ENCODE assay signal across 8 cellular contexts in the genomic region with DNA sequence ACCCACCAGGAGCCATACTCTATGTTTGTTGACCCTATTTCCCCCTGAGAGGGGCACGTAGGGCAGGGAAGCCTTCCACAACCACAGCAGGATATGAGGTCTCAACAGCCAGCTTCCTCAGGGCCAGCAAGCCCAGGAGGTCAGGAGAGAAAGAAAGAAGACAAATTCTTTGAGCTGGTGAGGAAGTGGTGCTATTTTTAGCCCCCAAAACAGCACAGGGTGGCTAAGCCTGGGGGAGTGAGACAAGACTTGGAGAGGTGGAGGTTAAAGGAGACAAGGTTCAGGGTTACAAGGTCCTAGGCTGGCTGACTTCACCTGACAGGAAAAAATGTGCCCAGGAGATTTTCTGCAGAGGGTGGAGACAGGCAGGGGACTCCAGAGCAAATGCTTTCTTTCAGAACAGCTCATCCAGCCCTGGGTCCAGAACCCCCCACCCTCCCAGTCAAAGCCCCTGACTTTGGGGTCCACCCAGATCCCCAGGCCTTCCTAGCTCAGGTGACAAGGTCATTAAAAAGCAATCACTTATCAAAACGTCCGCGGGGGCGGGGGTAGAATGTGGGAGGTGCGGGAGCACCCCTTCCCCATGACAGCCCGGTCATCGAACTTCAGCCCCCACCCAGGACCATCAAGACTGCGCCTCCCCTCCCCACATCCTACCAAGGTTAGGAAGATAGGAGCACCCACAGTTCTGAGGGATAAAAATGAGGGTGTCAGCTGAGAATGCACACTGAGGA. TPM values are rescaled to one million over a fixed set of nuclear protein-coding genes. Genes with fewer than 3 reads are reported as not detected.
DNase-seq lines count a peak whose midpoint lies in the region; ATAC-seq and TF ChIP-seq lines count a peak whose summit lies in the region.

No MANE protein-coding gene starts in this region.

- no peaks in the 10 kb centered on the region for H3K79me2 ChIP-seq in hepatocyte

- WGBS in hepatocyte (ENCODE audit: low lambda C conversion rate, missing lambda C conversion rate) = 23% methylated on average over 8 of the region's 9 CpGs

- TF ChIP-seq CTCF in WI38 (IDR thresholded peaks at IDR 0.05; ENCODE audit: low read depth, low read length) (no peak), hepatocyte (IDR thresholded peaks at IDR 0.05; ENCODE audit: poor library complexity) (no peak), left lung (IDR thresholded peaks at IDR 0.05) (no peak), omental fat pad (IDR thresholded peaks at IDR 0.05) (no peak)

- H3K27me3 ChIP-seq in hepatocyte = no peaks in the 10 kb centered on the region
- peaks cover 0 to 3% of the 10 kb centered on the region in 2 donors for H3K27me3 ChIP-seq in stomach smooth muscle (ENCODE audit: control insufficient read depth in 1 of 2, insufficient read depth in 2 of 2, low read length in 2 of 2)
- peaks cover 0 to 23% of the 10 kb centered on the region in 2 donors for H3K27me3 ChIP-seq in left lung

- peak overlapping the region; percentile 78 for H3K27ac Mint-ChIP-seq in activated CD8-positive, alpha-beta memory T cell treated with anti-CD3 and anti-CD28 coated beads, Interleukin-2, amount 10 ng/mL, durations not matched to agents 7 days and 5 days

- DNase-seq in activated CD8-positive, alpha-beta memory T cell treated with anti-CD3 and anti-CD28 coated beads, Interleukin-2, amount 10 ng/mL, durations not matched to agents 7 days and 5 days = no peak
- DNase-seq in activated CD8-positive, alpha-beta memory T cell treated with anti-CD3 and anti-CD28 coated beads, Interleukin-2, amount 50 U/mL, for 48 hours = no peak
- DNase-seq in hepatocyte (ENCODE audit: low spot score) = no peak
- no peak for DNase-seq in left lung
- DNase-seq in iPS-NIHi7 (ENCODE audit: extremely low spot score) = no peak
- no peak for DNase-seq in omental fat pad (ENCODE audit: low spot score)

- intact Hi-C loops in left lung (cut with DNase I) = no loop called here

- H3K4me3 ChIP-seq in WI38 (ENCODE audit: low read depth, low read length) (peak overlapping the region; percentile 71), hepatocyte (no peak overlapping the region), stomach smooth muscle (ENCODE audit: low read length in 2 of 2) (peak overlapping the region; percentile 48 to 79), left lung (no peak overlapping the region)

- no peaks in the 10 kb centered on the region for H3K27me3 Mint-ChIP-seq in activated CD8-positive, alpha-beta memory T cell treated with anti-CD3 and anti-CD28 coated beads, Interleukin-2, amount 10 ng/mL, durations not matched to agents 7 days and 5 days

- H3K9me3 Mint-ChIP-seq in activated CD8-positive, alpha-beta memory T cell treated with anti-CD3 and anti-CD28 coated beads, Interleukin-2, amount 10 ng/mL, durations not matched to agents 7 days and 5 days (ENCODE audit: low read depth) = no peaks in the 10 kb centered on the region

- H3K4me1 ChIP-seq in hepatocyte (ENCODE audit: insufficient read depth) (peaks cover 8% of the 10 kb centered on the region), stomach smooth muscle (ENCODE audit: control insufficient read depth, insufficient read depth, low read length) (peaks cover 14% of the 10 kb centered on the region), left lung (peaks cover 0 to 24% of the 10 kb centered on the region in 2 donors)

- no peak overlapping the region for H2AFZ ChIP-seq in hepatocyte

- H3K4me1 Mint-ChIP-seq in activated CD8-positive, alpha-beta memory T cell treated with anti-CD3 and anti-CD28 coated beads, Interleukin-2, amount 10 ng/mL, durations not matched to agents 7 days and 5 days = peaks cover 35% of the 10 kb centered on the region

- H3K36me3 Mint-ChIP-seq in activated CD8-positive, alpha-beta memory T cell treated with anti-CD3 and anti-CD28 coated beads, Interleukin-2, amount 10 ng/mL, durations not matched to agents 7 days and 5 days = peaks cover 5% of the 10 kb centered on the region

- no peaks in the 10 kb centered on the region for H3K36me3 ChIP-seq in hepatocyte (replicated peaks; ENCODE audit: insufficient read depth, low read depth)
- H3K36me3 ChIP-seq in stomach smooth muscle (ENCODE audit: control insufficient read depth in 2 of 2, insufficient read depth in 2 of 2, low read length in 2 of 2) = no peaks in the 10 kb centered on the region
- peaks cover 0 to 3% of the 10 kb centered on the region in 2 donors for H3K36me3 ChIP-seq in left lung

- H3K9ac ChIP-seq in stomach smooth muscle (ENCODE audit: low read length in 2 of 2) = peak overlapping the region; percentile 29 to 76

- peak overlapping the region; percentile 92 for H3K4me2 ChIP-seq in hepatocyte

- CTCF ChIA-PET in activated CD8-positive, alpha-beta memory T cell treated with anti-CD3 and anti-CD28 coated beads, Interleukin-2, amount 10 ng/mL, durations not matched to agents 7 days and 5 days (lab: Charles Lee) = interaction anchor here (1.0 to 1.4 kb wide), 2 partner anchors 16 to 28 kb away, joined by 3 read pairs; no protein-coding TSS in a partner anchor

- H4K20me1 ChIP-seq in hepatocyte (ENCODE audit: insufficient read depth, poor library complexity, severe bottlenecking) = no peaks in the 10 kb centered on the region

- no peaks in the 10 kb centered on the region for H3K9me3 ChIP-seq in hepatocyte (ENCODE audit: low read depth)
- no peaks in the 10 kb centered on the region for H3K9me3 ChIP-seq in stomach smooth muscle (ENCODE audit: control insufficient read depth in 2 of 2, low read length in 2 of 2)
- H3K9me3 ChIP-seq in left lung = no peaks in the 10 kb centered on the region

- no peak overlapping the region for H3K27ac ChIP-seq in hepatocyte
- no peak overlapping the region for H3K27ac ChIP-seq in stomach smooth muscle (ENCODE audit: low read length)
- H3K27ac ChIP-seq in left lung = no peak overlapping the region

- H3K9me2 ChIP-seq in hepatocyte (replicated peaks; ENCODE audit: insufficient read depth) = no peaks in the 10 kb centered on the region

- peak overlapping the region; percentile 83 for H3K4me3 Mint-ChIP-seq in activated CD8-positive, alpha-beta memory T cell treated with anti-CD3 and anti-CD28 coated beads, Interleukin-2, amount 10 ng/mL, durations not matched to agents 7 days and 5 days

- no peak for ATAC-seq in activated CD8-positive, alpha-beta memory T cell treated with anti-CD3 and anti-CD28 coated beads, Interleukin-2, amount 10 ng/mL, durations not matched to agents 7 days and 5 days
- no peak for ATAC-seq in left lung
- no peak for ATAC-seq in omental fat pad (ENCODE audit: low FRiP score)

RNA-seq across cellular contexts. Expression of gene SV2A, which starts 1.3 kb away (rescaled TPM):
- 10 to 100 TPM; 15.8 to 17.1 TPM for total RNA-seq in activated CD8-positive, alpha-beta memory T cell treated with anti-CD3 and anti-CD28 coated beads, Interleukin-2, amount 10 ng/mL, durations not matched to agents 7 days and 5 days
- total RNA-seq in hepatocyte (4.5 and 5.0 TPM in 2 replicates), left lung (1 to 10 TPM; 3.3 to 3.4 TPM), omental fat pad (1 to 10 TPM in 1 of 4 donors, under 1 TPM in 3; 0.48 to 1.3 (median 0.70) TPM)
- polyA plus RNA-seq in hepatocyte = 5.5 and 8.9 TPM in 2 replicates

RNA-seq across cellular contexts. Expression of gene SF3B4, which starts 11.2 kb away (rescaled TPM):
- total RNA-seq in activated CD8-positive, alpha-beta memory T cell treated with anti-CD3 and anti-CD28 coated beads, Interleukin-2, amount 10 ng/mL, durations not matched to agents 7 days and 5 days = 100 to 1,000 TPM in 1 of 2 experiments, 10 to 100 TPM in 1; 79.4 to 109 TPM
- total RNA-seq in hepatocyte = 16.8 and 23.3 TPM in 2 replicates
- polyA plus RNA-seq in hepatocyte = 58.6 and 68.0 TPM in 2 replicates
- total RNA-seq in left lung = 10 to 100 TPM; 39.4 to 54.0 TPM
- 10 to 100 TPM in 1 of 4 donors, 1 to 10 TPM in 3; 6.0 to 17.4 (median 9.7) TPM for total RNA-seq in omental fat pad

RNA-seq across cellular contexts. Expression of gene BOLA1, which starts 17.0 kb away (rescaled TPM):
- total RNA-seq in activated CD8-positive, alpha-beta memory T cell treated with anti-CD3 and anti-CD28 coated beads, Interleukin-2, amount 10 ng/mL, durations not matched to agents 7 days and 5 days = 10 to 100 TPM; 24.4 to 28.6 TPM
- total RNA-seq in hepatocyte = 8.5 and 16.1 TPM in 2 replicates
- 19.0 and 20.6 TPM in 2 replicates for polyA plus RNA-seq in hepatocyte
- 10 to 100 TPM; 11.4 to 13.1 TPM for total RNA-seq in left lung
- total RNA-seq in omental fat pad = 10 to 100 TPM; 11.5 to 28.8 (median 25.5) TPM

RNA-seq across cellular contexts. Expression of gene MTMR11, which starts 20.3 kb away (rescaled TPM):
- total RNA-seq in activated CD8-positive, alpha-beta memory T cell treated with anti-CD3 and anti-CD28 coated beads, Interleukin-2, amount 10 ng/mL, durations not matched to agents 7 days and 5 days = 1 to 10 TPM; 2.0 to 2.9 TPM
- total RNA-seq in hepatocyte (34.8 and 37.0 TPM in 2 replicates), left lung (10 to 100 TPM; 12.7 to 18.0 TPM), omental fat pad (1 to 10 TPM; 3.2 to 4.8 (median 4.5) TPM)
- polyA plus RNA-seq in hepatocyte = 34.0 and 40.2 TPM in 2 replicates

Comparison
In these comparisons a context has a peak if more than half of its experiments do, and no peak if none do; other contexts are left out.
1. H3K4me3 ChIP-seq: peak in WI38 (single experiment) and stomach smooth muscle (2 of 2); none in hepatocyte (single experiment) and left lung (0 of 2).